In the genomic region with DNA sequence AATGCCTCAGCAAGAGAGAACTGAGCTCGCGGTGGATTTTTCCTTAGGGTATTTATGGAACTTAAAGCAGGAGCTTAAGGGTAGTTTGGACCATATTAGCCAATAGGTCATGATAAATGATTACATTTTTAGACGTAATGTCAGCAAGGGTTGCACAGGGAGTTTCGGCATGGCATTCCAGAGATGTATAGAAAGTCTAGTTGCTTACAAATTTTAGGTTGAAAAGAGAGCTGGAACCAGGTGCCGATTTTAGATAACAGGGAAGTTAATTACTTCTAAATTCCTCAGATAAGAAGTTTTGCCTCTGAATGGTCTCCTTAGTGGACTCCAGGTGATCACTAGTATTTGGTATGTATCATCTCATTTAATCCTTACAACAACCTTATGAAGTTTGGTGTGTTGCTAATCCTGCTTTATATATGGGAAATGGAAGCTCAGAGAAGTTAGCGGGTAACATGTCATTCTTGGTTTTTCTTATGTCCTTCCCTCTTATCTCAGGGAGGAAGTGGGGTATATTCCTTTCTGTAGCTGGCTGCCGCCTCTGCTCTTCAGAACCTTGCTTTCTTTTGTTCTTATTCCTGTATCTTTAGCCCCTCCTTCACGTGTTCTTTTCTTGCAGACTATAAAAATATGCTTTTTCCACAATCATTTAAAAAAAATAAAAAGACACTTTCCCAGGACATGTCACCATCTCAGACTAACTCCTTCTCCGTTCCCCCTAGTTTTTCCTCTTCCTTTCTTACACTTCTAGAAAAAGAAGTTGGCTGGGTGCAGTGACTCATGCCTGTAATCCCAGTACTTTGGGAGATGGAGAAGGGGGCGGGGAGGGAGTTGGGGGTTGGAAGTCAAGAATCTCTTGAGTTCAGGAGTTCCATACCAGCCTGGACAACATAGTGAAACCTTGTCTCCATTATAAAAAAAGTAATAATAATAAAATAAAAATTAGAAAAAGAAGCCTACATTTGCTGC, we compare ENCODE assay signal across 8 cellular contexts. TPM values are rescaled to one million over a fixed set of nuclear protein-coding genes. Genes with fewer than 3 reads are reported as not detected.
A peak's percentile ranks its signal among the peaks of the same experiment; 100 is the strongest.
DNase-seq lines count a peak whose midpoint lies in the region; ATAC-seq and TF ChIP-seq lines count a peak whose summit lies in the region.

No MANE protein-coding gene starts in this region.

- 28% methylated on average over 10 of the region's 10 CpGs for WGBS in hepatocyte (ENCODE audit: low lambda C conversion rate, missing lambda C conversion rate)
- 62 to 65% methylated on average over 10 of the region's 10 CpGs for WGBS in thyroid gland, 2 donors

- peaks cover 35% of the 10 kb centered on the region for H3K4me1 ChIP-seq in hepatocyte (ENCODE audit: insufficient read depth)
- H3K4me1 ChIP-seq in thyroid gland, result peaks cover 38 to 52% of the 10 kb centered on the region in 2 donors

- H2AFZ ChIP-seq in hepatocyte, result no peak overlapping the region

- H3K36me3 Mint-ChIP-seq in activated CD4-positive, alpha-beta T cell treated with anti-CD3 and anti-CD28 coated beads, Interleukin-2, amount 10 ng/mL, durations not matched to agents 7 days and 5 days (ENCODE audit: low read depth), result peaks cover 46% of the 10 kb centered on the region
- peaks cover 58% of the 10 kb centered on the region for H3K36me3 Mint-ChIP-seq in activated naive CD8-positive, alpha-beta T cell treated with anti-CD3 and anti-CD28 coated beads for 36 hours

- H3K4me1 Mint-ChIP-seq in activated CD4-positive, alpha-beta T cell treated with anti-CD3 and anti-CD28 coated beads, Interleukin-2, amount 10 ng/mL, durations not matched to agents 7 days and 5 days, result peaks cover 68% of the 10 kb centered on the region
- H3K4me1 Mint-ChIP-seq in activated naive CD8-positive, alpha-beta T cell treated with anti-CD3 and anti-CD28 coated beads for 36 hours, result peaks cover 63% of the 10 kb centered on the region

- H3K27me3 ChIP-seq in hepatocyte (no peaks in the 10 kb centered on the region), thyroid gland (no peaks in the 10 kb centered on the region)

- no peaks in the 10 kb centered on the region for H3K27me3 Mint-ChIP-seq in activated CD4-positive, alpha-beta T cell treated with anti-CD3 and anti-CD28 coated beads, Interleukin-2, amount 10 ng/mL, durations not matched to agents 7 days and 5 days
- no peaks in the 10 kb centered on the region for H3K27me3 Mint-ChIP-seq in activated naive CD8-positive, alpha-beta T cell treated with anti-CD3 and anti-CD28 coated beads for 36 hours

- ATAC-seq in HG03565 (IDR thresholded peaks at IDR 0.05; ENCODE audit: unreplicated experiment), result no peak

- H3K9me2 ChIP-seq in hepatocyte (replicated peaks; ENCODE audit: insufficient read depth), result no peaks in the 10 kb centered on the region

- no peaks in the 10 kb centered on the region for H3K9me3 ChIP-seq in hepatocyte (ENCODE audit: low read depth)
- H3K9me3 ChIP-seq in thyroid gland, result no peaks in the 10 kb centered on the region

- no peak for TF ChIP-seq POLR2A in thyroid gland (IDR thresholded peaks at IDR 0.05)

- POLR2A ChIA-PET in activated CD4-positive, alpha-beta T cell treated with anti-CD3 and anti-CD28 coated beads, Interleukin-2, amount 10 ng/mL, durations not matched to agents 7 days and 5 days (lab: Charles Lee), result no interaction called here

- H3K9me3 Mint-ChIP-seq in activated CD4-positive, alpha-beta T cell treated with anti-CD3 and anti-CD28 coated beads, Interleukin-2, amount 10 ng/mL, durations not matched to agents 7 days and 5 days, result peaks cover 6% of the 10 kb centered on the region
- peaks cover 7% of the 10 kb centered on the region for H3K9me3 Mint-ChIP-seq in activated naive CD8-positive, alpha-beta T cell treated with anti-CD3 and anti-CD28 coated beads for 36 hours

- H3K4me2 ChIP-seq in hepatocyte, result peak overlapping the region; percentile 65

- H3K4me3 ChIP-seq in hepatocyte (no peak overlapping the region), thyroid gland (replicated peaks in 1 of 3) (no peak overlapping the region)

- H3K27ac ChIP-seq in hepatocyte (peak overlapping the region; percentile 88), thyroid gland (peak overlapping the region; percentile 66 to 82 (median 77))

- peaks cover 76% of the 10 kb centered on the region for H3K79me2 ChIP-seq in hepatocyte

- H4K20me1 ChIP-seq in hepatocyte (ENCODE audit: insufficient read depth, poor library complexity, severe bottlenecking), result no peaks in the 10 kb centered on the region

- CTCF ChIA-PET in activated CD4-positive, alpha-beta T cell treated with anti-CD3 and anti-CD28 coated beads, Interleukin-2, amount 10 ng/mL, durations not matched to agents 7 days and 5 days (lab: Charles Lee), result interaction anchor here (0.6 to 4.1 kb wide), 4 partner anchors 10 to 218 kb away, joined by 3 to 22 read pairs (median 6); no protein-coding TSS in a partner anchor

- peak overlapping the region; percentile 34 for H3K27ac Mint-ChIP-seq in activated CD4-positive, alpha-beta T cell treated with anti-CD3 and anti-CD28 coated beads, Interleukin-2, amount 10 ng/mL, durations not matched to agents 7 days and 5 days
- peak overlapping the region; percentile 72 for H3K27ac Mint-ChIP-seq in activated naive CD8-positive, alpha-beta T cell treated with anti-CD3 and anti-CD28 coated beads for 36 hours

- no peak for DNase-seq in activated CD4-positive, alpha-beta T cell treated with anti-CD3 and anti-CD28 coated beads, Interleukin-2, amount 10 ng/mL, durations not matched to agents 7 days and 5 days
- DNase-seq in activated CD4-positive, alpha-beta T cell treated with anti-CD3 and anti-CD28 coated beads, Interleukin-2, amount 50 U/mL, for 4 hours, result no peak
- DNase-seq in activated naive CD8-positive, alpha-beta T cell treated with anti-CD3 and anti-CD28 coated beads for 36 hours, result no peak
- DNase-seq in hepatocyte (ENCODE audit: low spot score), result peak; percentile 51
- peak; percentile 27 to 33 for DNase-seq in thyroid gland
- no peak for DNase-seq in hypothalamus (lab: John Stamatoyannopoulos, UW)
- no peak for DNase-seq in SHP77 (lab: John Stamatoyannopoulos, UW)

- TF ChIP-seq CTCF in hepatocyte (IDR thresholded peaks at IDR 0.05; ENCODE audit: poor library complexity) (no peak), thyroid gland (IDR thresholded peaks at IDR 0.05) (no peak)

- no peaks in the 10 kb centered on the region for H3K36me3 ChIP-seq in hepatocyte (replicated peaks; ENCODE audit: insufficient read depth, low read depth)
- no peaks in the 10 kb centered on the region for H3K36me3 ChIP-seq in thyroid gland

- peak overlapping the region; percentile 23 for H3K4me3 Mint-ChIP-seq in activated CD4-positive, alpha-beta T cell treated with anti-CD3 and anti-CD28 coated beads, Interleukin-2, amount 10 ng/mL, durations not matched to agents 7 days and 5 days
- peak overlapping the region; percentile 6 for H3K4me3 Mint-ChIP-seq in activated naive CD8-positive, alpha-beta T cell treated with anti-CD3 and anti-CD28 coated beads for 36 hours

- intact Hi-C loops in thyroid gland (cut with DNase I), result no loop called here

RNA-seq across cellular contexts. Expression of gene IQGAP1, which starts 25.7 kb away (rescaled TPM):
- 100 to 1,000 TPM; 222 to 296 TPM for total RNA-seq in activated CD4-positive, alpha-beta T cell treated with anti-CD3 and anti-CD28 coated beads, Interleukin-2, amount 10 ng/mL, durations not matched to agents 7 days and 5 days
- 100 to 1,000 TPM; 129 to 133 TPM for total RNA-seq in activated naive CD8-positive, alpha-beta T cell treated with anti-CD3 and anti-CD28 coated beads for 36 hours
- total RNA-seq in hepatocyte, result 102 and 125 TPM in 2 replicates
- 60.4 and 65.8 TPM in 2 replicates for polyA plus RNA-seq in hepatocyte
- 100 to 1,000 TPM; 222 to 290 (median 247) TPM for total RNA-seq in thyroid gland

Comparison
In these comparisons a context has a peak if more than half of its experiments do, and no peak if none do; other contexts are left out.
1. DNase-seq: peak in hepatocyte (single experiment) and thyroid gland (2 of 2); none in activated CD4-positive, alpha-beta T cell treated with anti-CD3 and anti-CD28 coated beads, Interleukin-2, amount 10 ng/mL, durations not matched to agents 7 days and 5 days (single experiment), activated CD4-positive, alpha-beta T cell treated with anti-CD3 and anti-CD28 coated beads, Interleukin-2, amount 50 U/mL, for 4 hours (0 of 2), activated naive CD8-positive, alpha-beta T cell treated with anti-CD3 and anti-CD28 coated beads for 36 hours (single experiment), hypothalamus (0 of 51) and SHP77 (0 of 2).